ENCODE assay signal across 25 cellular contexts in genomic region chr2:115292742-115293141, GRCh38.
"Had no signal": no experiment of that assay in that cellular context is flagged by ENCODE, and none has a peak within 500 bp of the region (broad histone marks: within the 10 kb centered on the region; RNA-seq: fewer than 3 reads in every experiment).

No MANE protein-coding gene starts in this region.

- ATAC-seq: stimulated activated effector memory CD8-positive, alpha-beta T cell treated with anti-CD3 and anti-CD28 coated beads, Interleukin-12 subunit alpha, Interleukin-12 subunit beta, amount 100 ng/mL, for 72 hours; stimulated activated memory B cell treated with anti-CD40 and anti-IgM and Interleukin-4, amounts not matched to agents 10 μg/mL and 1 μg/mL and 100 μg/mL, for 72 hours; stimulated activated naive B cell treated with anti-CD40 and anti-IgM and Interleukin-4, amounts not matched to agents 10 μg/mL and 1 μg/mL and 100 μg/mL, for 72 hours; stimulated activated naive CD8-positive, alpha-beta T cell treated with anti-CD3 and anti-CD28 coated beads, Interleukin-15, amount 100 ng/mL, for 72 hours; stimulated activated naive CD8-positive, alpha-beta T cell treated with anti-CD3 and anti-CD28 coated beads, Interleukin-15, Interleukin-2, amounts not matched to agents 100 U/mL and 50 U/mL, for 24 hours; upper lobe of right lung had no signal

- H3K4me3 ChIP-seq: stomach, suprapubic skin, thoracic aorta, thyroid gland, tibial artery, tibial nerve, transverse colon, upper lobe of left lung, upper lobe of right lung, uterus, vagina had no signal

- H3K27me3 ChIP-seq: stomach, suprapubic skin, thyroid gland, tibial artery, tibial nerve, transverse colon, upper lobe of left lung, upper lobe of right lung, uterus, vagina had no signal

- H3K27ac ChIP-seq: stomach, suprapubic skin, thoracic aorta, thyroid gland, tibial artery, tibial nerve, transverse colon, upper lobe of left lung, upper lobe of right lung, uterus, vagina had no signal

- DNase-seq: stimulated activated CD4-positive, alpha-beta T cell treated with anti-CD3 and anti-CD28 coated beads, Interleukin-2, amount 100 ng/mL, for 48 hours; stimulated activated CD4-positive, alpha-beta T cell treated with anti-CD3 and anti-CD28 coated beads, Interleukin-4, amount 100 ng/mL, for 1 hour; stimulated activated CD4-positive, alpha-beta T cell treated with anti-CD3 and anti-CD28 coated beads, Interleukin-4, amount 100 ng/mL, for 24 hours; stimulated activated CD4-positive, alpha-beta T cell treated with anti-CD3 and anti-CD28 coated beads, Interleukin-4, amount 100 ng/mL, for 4 hours; stimulated activated CD8-positive, alpha-beta memory T cell treated with anti-CD3 and anti-CD28 coated beads, Interleukin-4, amount 100 ng/mL, for 48 hours; stimulated activated naive B cell treated with anti-CD40 and anti-IgM and Interleukin-4, amounts not matched to agents 10 μg/mL and 1 μg/mL and 100 μg/mL, for 72 hours; stimulated activated naive CD4-positive, alpha-beta T cell; stimulated activated naive CD4-positive, alpha-beta T cell treated with Interleukin-2 at 50 U/mL for 16 hours; stimulated activated naive CD8-positive, alpha-beta T cell treated with anti-CD3 and anti-CD28 coated beads, Interleukin-15, amount 100 ng/mL, for 72 hours; stimulated activated naive CD8-positive, alpha-beta T cell treated with anti-CD3 and anti-CD28 coated beads, Interleukin-15, Interleukin-2, amounts not matched to agents 100 U/mL and 50 U/mL, for 24 hours; stomach; substantia nigra; thyroid gland; tibial artery; transverse colon; trophoblast cell; upper lobe of left lung; upper lobe of right lung; uterus had no signal

- H3K36me3 ChIP-seq: stomach, suprapubic skin, thoracic aorta, thyroid gland, tibial artery, tibial nerve, transverse colon, upper lobe of left lung, upper lobe of right lung, uterus, vagina had no signal

- H3K4me1 ChIP-seq: stomach, suprapubic skin, thyroid gland, tibial artery, tibial nerve, transverse colon, upper lobe of left lung, upper lobe of right lung, uterus, vagina had no signal

- H3K9me3 ChIP-seq: stomach, suprapubic skin, thoracic aorta, thyroid gland, tibial artery, tibial nerve, transverse colon, upper lobe of left lung, upper lobe of right lung, uterus, vagina had no signal
